Comparison of ENCODE assay signal across 13 cellular contexts in the genomic region with DNA sequence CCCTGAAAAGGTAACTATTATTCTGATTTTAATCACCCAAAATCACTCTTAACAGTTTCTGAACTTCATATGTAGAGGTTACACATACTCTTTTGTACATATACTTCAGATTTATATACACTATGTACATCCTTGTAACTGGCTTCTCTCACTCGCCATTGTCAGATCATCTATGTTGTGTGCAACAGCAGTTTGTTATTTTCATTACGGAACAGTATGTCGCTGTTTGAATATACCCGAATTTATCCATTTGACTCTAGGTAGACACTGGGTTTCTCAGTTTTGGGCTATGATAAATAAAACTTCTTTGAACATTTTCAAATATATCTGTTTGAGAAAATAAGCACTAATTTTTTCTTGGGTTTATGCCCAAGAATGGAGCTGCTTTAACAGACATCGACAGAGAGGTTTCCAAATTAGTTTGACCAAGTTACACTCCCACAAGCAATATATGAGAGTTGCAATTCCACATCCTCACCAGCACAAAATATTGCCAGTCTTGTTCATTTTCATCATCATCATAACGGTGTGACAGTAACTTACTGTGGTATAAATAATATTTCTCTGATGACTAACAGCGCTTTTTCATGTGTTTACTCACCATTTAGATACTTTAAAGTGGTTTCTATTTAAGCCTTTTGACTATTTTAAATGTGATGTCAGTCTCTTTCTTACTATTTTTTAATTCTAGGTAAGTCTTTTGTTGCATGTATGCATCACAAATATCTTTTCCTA.
DNase-seq lines count a peak whose midpoint lies in the region; ATAC-seq and TF ChIP-seq lines count a peak whose summit lies in the region.
"Had no signal": no experiment of that assay in that cellular context is flagged by ENCODE, and none has a peak within 500 bp of the region (broad histone marks: within the 10 kb centered on the region; RNA-seq: fewer than 3 reads in every experiment).

No MANE protein-coding gene starts in this region.

- peak; percentile 65 for ATAC-seq in activated CD8-positive, alpha-beta memory T cell treated with anti-CD3 and anti-CD28 coated beads, Interleukin-2, amount 10 ng/mL, durations not matched to agents 7 days and 5 days
- ATAC-seq in IMR-90 (ENCODE audit: low read depth) (peak; percentile 84), HG03520 (IDR thresholded peaks at IDR 0.05; ENCODE audit: unreplicated experiment) (no peak)
- ATAC-seq in stimulated activated naive CD8-positive, alpha-beta T cell treated with anti-CD3 and anti-CD28 coated beads, Interleukin-15, amount 100 ng/mL, for 72 hours: peak; percentile 77

- no peaks in the 10 kb centered on the region for H3K36me3 ChIP-seq in IMR-90 (ENCODE audit: control insufficient read depth, insufficient read depth, low read length)

- H3K9me1 ChIP-seq in IMR-90 (ENCODE audit: insufficient read depth, low read length): no peaks in the 10 kb centered on the region

- H2BK20ac ChIP-seq in IMR-90 (ENCODE audit: low read depth, low read length): no peak overlapping the region

- H3K9ac ChIP-seq in IMR-90 (ENCODE audit: low read depth, low read length): no peak overlapping the region

- no peak overlapping the region for H2BK15ac ChIP-seq in IMR-90 (ENCODE audit: low read depth, low read length)

- intact Hi-C loops in IMR-90 (cut with micrococcal nuclease): no loop called here

- H4K8ac ChIP-seq in IMR-90 (ENCODE audit: low read depth in 2 of 2, low read length in 2 of 2): no peak overlapping the region

- in situ Hi-C loops in IMR-90 (cut with MboI; ENCODE audit: low sequenced_read_pairs): loop anchor here (10.0 to 25.0 kb wide), 2 partner anchors 198 to 910 kb away; no protein-coding TSS in a partner anchor

- no peak overlapping the region for H4K5ac ChIP-seq in IMR-90 (ENCODE audit: low read depth, low read length)

- no peak overlapping the region for H4K91ac ChIP-seq in IMR-90 (ENCODE audit: insufficient read depth, low read depth, low read length)

- H3K4me1 Mint-ChIP-seq in activated CD8-positive, alpha-beta memory T cell treated with anti-CD3 and anti-CD28 coated beads, Interleukin-2, amount 10 ng/mL, durations not matched to agents 7 days and 5 days: peaks cover 13% of the 10 kb centered on the region
- H3K4me1 Mint-ChIP-seq in stimulated activated naive CD8-positive, alpha-beta T cell treated with anti-CD3 and anti-CD28 coated beads, Interleukin-15, amount 100 ng/mL, for 72 hours: no peaks in the 10 kb centered on the region
- H3K4me1 Mint-ChIP-seq: neural crest cell had no signal

- no peak overlapping the region for H3K27ac ChIP-seq in IMR-90 (ENCODE audit: insufficient read depth, low read length)
- H3K27ac ChIP-seq: C4-2B had no signal

- no peak overlapping the region for H2AK9ac ChIP-seq in IMR-90 (replicated peaks; ENCODE audit: low read depth, low read length, poor library complexity)

- dilution Hi-C loops in IMR-90 (cut with HindIII; ENCODE audit: low sequenced_read_pairs, unreplicated experiment): no loop called here

- no peak overlapping the region for H3K18ac ChIP-seq in IMR-90 (ENCODE audit: low read depth, low read length)

- H3K27me3 ChIP-seq in IMR-90 (ENCODE audit: control insufficient read depth, insufficient read depth, low read length): no peaks in the 10 kb centered on the region

- no peak overlapping the region for H3K4me2 ChIP-seq in IMR-90 (ENCODE audit: low read depth, low read length)

- H3K9me3 ChIP-seq in IMR-90 (ENCODE audit: control insufficient read depth, insufficient read depth, low read length): no peaks in the 10 kb centered on the region

- no peaks in the 10 kb centered on the region; the same call in none of the 2 replicates for H3K4me1 ChIP-seq in IMR-90 (ENCODE audit: control insufficient read depth, insufficient read depth, low read length)

- H3K56ac ChIP-seq in IMR-90 (ENCODE audit: extremely low read depth, insufficient read depth, low read length): no peak overlapping the region

- POLR2A ChIA-PET in IMR-90 (lab: Charles Lee; ENCODE audit: unreplicated experiment): no interaction called here

- H3K14ac ChIP-seq in IMR-90 (replicated peaks; ENCODE audit: low read depth, low read length): no peak overlapping the region

- H3K4ac ChIP-seq in IMR-90 (ENCODE audit: low read depth, low read length): no peak overlapping the region

- H3K27ac Mint-ChIP-seq in activated CD8-positive, alpha-beta memory T cell treated with anti-CD3 and anti-CD28 coated beads, Interleukin-2, amount 10 ng/mL, durations not matched to agents 7 days and 5 days: peak overlapping the region; percentile 12
- H3K27ac Mint-ChIP-seq in stimulated activated naive CD8-positive, alpha-beta T cell treated with anti-CD3 and anti-CD28 coated beads, Interleukin-15, amount 100 ng/mL, for 72 hours: peak overlapping the region in 1 of 2 donors; percentile 52
- H3K27ac Mint-ChIP-seq: dendritic cell treated with granulocyte-macrophage colony-stimulating factor and Interleukin-4, amounts not matched to agents 40 ng/mL and 50 ng/mL, for 4 days; type B pancreatic cell had no signal

- no peak for TF ChIP-seq POLR2A in IMR-90 (IDR thresholded peaks at IDR 0.05; ENCODE audit: low read depth, low read length)

- no CpG with 5 or more reads among the region's 7 CpGs for WGBS in IMR-90 (ENCODE audit: extremely low coverage in 2 of 2, insufficient read length in 1 of 2), 2 experiments

- no peak for TF ChIP-seq RAD21 in IMR-90 (IDR thresholded peaks at IDR 0.05; ENCODE audit: low read length)

- no peak overlapping the region for H2AK5ac ChIP-seq in IMR-90 (ENCODE audit: low read depth, low read length)

- no peaks in the 10 kb centered on the region; a peak in 1 of 4 replicates for H3K79me1 ChIP-seq in IMR-90 (ENCODE audit: low read depth in 1 of 2, low read length in 2 of 2)

- H3K9me3 Mint-ChIP-seq in activated CD8-positive, alpha-beta memory T cell treated with anti-CD3 and anti-CD28 coated beads, Interleukin-2, amount 10 ng/mL, durations not matched to agents 7 days and 5 days (ENCODE audit: low read depth): no peaks in the 10 kb centered on the region
- no peaks in the 10 kb centered on the region for H3K9me3 Mint-ChIP-seq in stimulated activated naive CD8-positive, alpha-beta T cell treated with anti-CD3 and anti-CD28 coated beads, Interleukin-15, amount 100 ng/mL, for 72 hours
- H3K9me3 Mint-ChIP-seq: dendritic cell treated with granulocyte-macrophage colony-stimulating factor and Interleukin-4, amounts not matched to agents 40 ng/mL and 50 ng/mL, for 4 days; neural crest cell; type B pancreatic cell had no signal

- no peaks in the 10 kb centered on the region for H3K27me3 Mint-ChIP-seq in activated CD8-positive, alpha-beta memory T cell treated with anti-CD3 and anti-CD28 coated beads, Interleukin-2, amount 10 ng/mL, durations not matched to agents 7 days and 5 days
- H3K27me3 Mint-ChIP-seq in stimulated activated naive CD8-positive, alpha-beta T cell treated with anti-CD3 and anti-CD28 coated beads, Interleukin-15, amount 100 ng/mL, for 72 hours: no peaks in the 10 kb centered on the region
- H3K27me3 Mint-ChIP-seq: dendritic cell treated with granulocyte-macrophage colony-stimulating factor and Interleukin-4, amounts not matched to agents 40 ng/mL and 50 ng/mL, for 4 days; type B pancreatic cell had no signal

- no TSS peak for BruUV-seq in IMR-90 (replicated peaks; lab: Mats Ljungman, UMichigan)

- DNase-seq in activated CD8-positive, alpha-beta memory T cell treated with anti-CD3 and anti-CD28 coated beads, Interleukin-2, amount 10 ng/mL, durations not matched to agents 7 days and 5 days: no peak
- no peak for DNase-seq in activated CD8-positive, alpha-beta memory T cell treated with anti-CD3 and anti-CD28 coated beads, Interleukin-2, amount 50 U/mL, for 4 hours
- DNase-seq in IMR-90 (peak; percentile 79), choroid plexus epithelial cell (ENCODE audit: low read depth) (peak; percentile 73), iPS-NIHi7 (ENCODE audit: extremely low spot score) (no peak), NCI-H1092 treated with DMSO at 0.1 percent for 48 hours (lab: John Stamatoyannopoulos, UW) (no peak)
- DNase-seq in stimulated activated naive CD8-positive, alpha-beta T cell treated with anti-CD3 and anti-CD28 coated beads, Interleukin-15, amount 100 ng/mL, for 72 hours: no peak
- DNase-seq: NCI-H524 had no signal

- no peaks in the 10 kb centered on the region for H4K20me1 ChIP-seq in IMR-90 (ENCODE audit: insufficient read depth, low read length)

- CTCF ChIA-PET in activated CD8-positive, alpha-beta memory T cell treated with anti-CD3 and anti-CD28 coated beads, Interleukin-2, amount 10 ng/mL, durations not matched to agents 7 days and 5 days (lab: Charles Lee): interaction anchor here (0.7 to 5.1 kb wide), 7 partner anchors 11 to 120 kb away, joined by 3 to 74 read pairs (median 3); no protein-coding TSS in a partner anchor
- CTCF ChIA-PET in IMR-90 (lab: Yijun Ruan, JAX): interaction anchor here (0.7 kb wide), 2 partner anchors 12 to 916 kb away, joined by 3 read pairs; no protein-coding TSS in a partner anchor

- no peak overlapping the region for H2BK120ac ChIP-seq in IMR-90 (ENCODE audit: low read depth, low read length)

- H3K4me3 ChIP-seq in IMR-90 (ENCODE audit: insufficient read depth, low read depth, low read length): no peak overlapping the region
- H3K4me3 ChIP-seq in choroid plexus epithelial cell (ENCODE audit: low read depth, low read length): no peak overlapping the region

- TF ChIP-seq CTCF in IMR-90 (conservative IDR thresholded peaks at IDR 0.05; ENCODE audit: low read depth, low read length): no peak; the same call in 1 of the 2 replicates
- TF ChIP-seq CTCF in choroid plexus epithelial cell (conservative IDR thresholded peaks at IDR 0.05; ENCODE audit: low read depth, low read length): peak; percentile 13

- no peak overlapping the region for H2AFZ ChIP-seq in IMR-90 (replicated peaks; ENCODE audit: low read length, poor library complexity)

- H3K4me3 Mint-ChIP-seq in activated CD8-positive, alpha-beta memory T cell treated with anti-CD3 and anti-CD28 coated beads, Interleukin-2, amount 10 ng/mL, durations not matched to agents 7 days and 5 days: no peak overlapping the region
- H3K4me3 Mint-ChIP-seq in stimulated activated naive CD8-positive, alpha-beta T cell treated with anti-CD3 and anti-CD28 coated beads, Interleukin-15, amount 100 ng/mL, for 72 hours: no peak overlapping the region
- H3K4me3 Mint-ChIP-seq: dendritic cell treated with granulocyte-macrophage colony-stimulating factor and Interleukin-4, amounts not matched to agents 40 ng/mL and 50 ng/mL, for 4 days; neural crest cell; type B pancreatic cell had no signal

- peaks cover 27% of the 10 kb centered on the region for H3K36me3 Mint-ChIP-seq in activated CD8-positive, alpha-beta memory T cell treated with anti-CD3 and anti-CD28 coated beads, Interleukin-2, amount 10 ng/mL, durations not matched to agents 7 days and 5 days

- no peak overlapping the region for H3K23ac ChIP-seq in IMR-90 (ENCODE audit: low read depth, low read length)

- H2BK5ac ChIP-seq in IMR-90 (ENCODE audit: low read depth, low read length, poor library complexity, severe bottlenecking): no peak overlapping the region

TF ChIP-seq in IMR-90, 13 proteins besides CTCF, POLR2A, EP300 and RAD21 (continues in another document):
- no peak for TF ChIP-seq NFE2L2 (IDR thresholded peaks at IDR 0.05; ENCODE audit: low read depth, low read length)
- TF ChIP-seq MAFK (IDR thresholded peaks at IDR 0.05; ENCODE audit: low read depth, low read length): no peak
- no peak for TF ChIP-seq CEBPB (IDR thresholded peaks at IDR 0.05; ENCODE audit: low read depth, low read length)

Comparison
In these comparisons a context has a peak if more than half of its experiments do, and no peak if none do; other contexts are left out.
1. DNase-seq: peak in IMR-90 (single experiment) and choroid plexus epithelial cell (single experiment); none in activated CD8-positive, alpha-beta memory T cell treated with anti-CD3 and anti-CD28 coated beads, Interleukin-2, amount 10 ng/mL, durations not matched to agents 7 days and 5 days (single experiment), activated CD8-positive, alpha-beta memory T cell treated with anti-CD3 and anti-CD28 coated beads, Interleukin-2, amount 50 U/mL, for 4 hours (single experiment), stimulated activated naive CD8-positive, alpha-beta T cell treated with anti-CD3 and anti-CD28 coated beads, Interleukin-15, amount 100 ng/mL, for 72 hours (0 of 2), iPS-NIHi7 (single experiment) and NCI-H1092 treated with DMSO at 0.1 percent for 48 hours (single experiment).